In the genomic region with DNA sequence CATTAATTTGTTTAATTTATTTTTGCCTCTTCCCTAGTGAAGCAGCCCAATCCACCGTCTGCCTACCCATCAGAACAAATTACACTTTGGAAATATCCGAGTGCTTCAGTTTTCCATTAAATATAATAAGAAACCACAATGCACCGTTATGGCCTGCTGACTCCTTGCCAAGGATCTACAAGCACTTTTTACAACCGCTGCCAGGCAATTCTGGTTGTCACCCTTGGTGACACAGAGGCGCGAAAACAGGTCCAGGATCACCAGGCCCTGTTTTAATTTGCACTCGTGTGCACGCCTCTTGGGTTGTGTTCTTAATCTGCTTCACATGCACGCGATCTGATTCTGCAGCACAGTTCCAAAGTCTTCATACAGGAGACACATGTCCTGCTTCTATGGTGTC, we compare ENCODE assay signal across 30 cellular contexts. TPM values are rescaled to one million over a fixed set of nuclear protein-coding genes. Genes with fewer than 3 reads are reported as not detected.
"Had no signal": no experiment of that assay in that cellular context is flagged by ENCODE, and none has a peak within 500 bp of the region (broad histone marks: within the 10 kb centered on the region; RNA-seq: fewer than 3 reads in every experiment).

No MANE protein-coding gene starts in this region.

- H3K27me3 Mint-ChIP-seq: activated CD4-positive, alpha-beta memory T cell treated with anti-CD3 and anti-CD28 coated beads, Interleukin-2, amount 10 ng/mL, durations not matched to agents 7 days and 5 days; activated naive CD4-positive, alpha-beta T cell treated with anti-CD3 and anti-CD28 coated beads, Interleukin-2, amount 10 ng/mL, durations not matched to agents 7 days and 5 days; activated naive CD8-positive, alpha-beta T cell treated with anti-CD3 and anti-CD28 coated beads, Interleukin-2, amount 10 ng/mL, durations not matched to agents 7 days and 5 days; brain had no signal

- H3K4me3 Mint-ChIP-seq: activated CD4-positive, alpha-beta memory T cell treated with anti-CD3 and anti-CD28 coated beads, Interleukin-2, amount 10 ng/mL, durations not matched to agents 7 days and 5 days; activated CD4-positive, alpha-beta T cell treated with anti-CD3 and anti-CD28 coated beads for 36 hours; activated CD4-positive, alpha-beta T cell treated with anti-CD3 and anti-CD28 coated beads, Interleukin-2, amount 10 ng/mL, durations not matched to agents 24 days and 14 days; activated naive CD4-positive, alpha-beta T cell treated with anti-CD3 and anti-CD28 coated beads, Interleukin-2, amount 10 ng/mL, durations not matched to agents 7 days and 5 days; activated naive CD8-positive, alpha-beta T cell treated with anti-CD3 and anti-CD28 coated beads, Interleukin-2, amount 10 ng/mL, durations not matched to agents 7 days and 5 days; activated T-cell treated with anti-CD3 and anti-CD28 coated beads, Interleukin-2, amount 50 U/mL, for 24 hours; activated T-cell treated with anti-CD3 and anti-CD28 coated beads, Interleukin-2, amount 50 U/mL, for 72 hours; brain; central memory CD8-positive, alpha-beta T cell; effector memory CD8-positive, alpha-beta T cell had no signal

- ATAC-seq: activated CD4-positive, alpha-beta T cell treated with anti-CD3 and anti-CD28 coated beads for 36 hours; activated naive CD4-positive, alpha-beta T cell treated with anti-CD3 and anti-CD28 coated beads, Interleukin-2, amount 50 U/mL, for 72 hours; activated T-cell treated with anti-CD3 and anti-CD28 coated beads, Interleukin-2, amount 50 U/mL, for 72 hours; effector memory CD8-positive, alpha-beta T cell; gastroesophageal sphincter; heart right ventricle had no signal

- H3K4me1 ChIP-seq: ascending aorta, breast epithelium, esophagus muscularis mucosa, gastroesophageal sphincter, heart right ventricle had no signal

- DNase-seq: activated CD4-positive, alpha-beta memory T cell treated with anti-CD3 and anti-CD28 coated beads, Interleukin-2, amount 10 ng/mL, durations not matched to agents 7 days and 5 days; activated CD4-positive, alpha-beta T cell treated with anti-CD3 and anti-CD28 coated beads for 36 hours; activated CD4-positive, alpha-beta T cell treated with anti-CD3 and anti-CD28 coated beads, Interleukin-2, amount 10 ng/mL, durations not matched to agents 24 days and 14 days; activated CD4-positive, alpha-beta T cell treated with anti-CD3 and anti-CD28 coated beads, Interleukin-2, amount 50 U/mL, for 4 hours; activated CD4-positive, CD25-positive, alpha-beta regulatory T cell; activated CD4-positive, CD25-positive, alpha-beta regulatory T cell treated with anti-CD3 and anti-CD28 coated beads, Interleukin-2, amount 50 U/mL, for 72 hours; activated CD8-positive, alpha-beta memory T cell treated with anti-CD3 and anti-CD28 coated beads, Interleukin-2, amount 50 U/mL, for 48 hours; activated gamma-delta T cell; activated naive CD4-positive, alpha-beta T cell; activated naive CD4-positive, alpha-beta T cell treated with anti-CD3 and anti-CD28 coated beads, Interleukin-2, amount 10 ng/mL, durations not matched to agents 7 days and 5 days; activated naive CD8-positive, alpha-beta T cell treated with anti-CD3 and anti-CD28 coated beads, Interleukin-2, amount 10 ng/mL, durations not matched to agents 7 days and 5 days; activated T-cell treated with anti-CD3 and anti-CD28 coated beads for 4 hours; activated T-cell treated with anti-CD3 and anti-CD28 coated beads, Interleukin-2, amount 50 U/mL, for 24 hours; activated T-cell treated with anti-CD3 and anti-CD28 coated beads, Interleukin-2, amount 50 U/mL, for 72 hours; cortex of kidney; dermis blood vessel endothelial cell; effector CD4-positive, alpha-beta T cell; effector memory CD8-positive, alpha-beta T cell; erythroblast; foreskin melanocyte; heart right ventricle; T-helper 2 cell had no signal

- H3K36me3 ChIP-seq: ascending aorta, breast epithelium, esophagus muscularis mucosa, gastroesophageal sphincter, heart right ventricle had no signal

- H3K9me3 Mint-ChIP-seq: activated CD4-positive, alpha-beta memory T cell treated with anti-CD3 and anti-CD28 coated beads, Interleukin-2, amount 10 ng/mL, durations not matched to agents 7 days and 5 days; activated CD4-positive, alpha-beta T cell treated with anti-CD3 and anti-CD28 coated beads, Interleukin-2, amount 10 ng/mL, durations not matched to agents 24 days and 14 days; activated naive CD4-positive, alpha-beta T cell treated with anti-CD3 and anti-CD28 coated beads, Interleukin-2, amount 10 ng/mL, durations not matched to agents 7 days and 5 days; activated naive CD8-positive, alpha-beta T cell treated with anti-CD3 and anti-CD28 coated beads, Interleukin-2, amount 10 ng/mL, durations not matched to agents 7 days and 5 days; activated T-cell treated with anti-CD3 and anti-CD28 coated beads, Interleukin-2, amount 50 U/mL, for 24 hours had no signal

- H3K27ac Mint-ChIP-seq: activated CD4-positive, alpha-beta memory T cell treated with anti-CD3 and anti-CD28 coated beads, Interleukin-2, amount 10 ng/mL, durations not matched to agents 7 days and 5 days; activated CD4-positive, alpha-beta T cell treated with anti-CD3 and anti-CD28 coated beads for 36 hours; activated CD4-positive, alpha-beta T cell treated with anti-CD3 and anti-CD28 coated beads, Interleukin-2, amount 10 ng/mL, durations not matched to agents 24 days and 14 days; activated naive CD4-positive, alpha-beta T cell treated with anti-CD3 and anti-CD28 coated beads, Interleukin-2, amount 10 ng/mL, durations not matched to agents 7 days and 5 days; activated naive CD4-positive, alpha-beta T cell treated with anti-CD3 and anti-CD28 coated beads, Interleukin-2, amount 50 U/mL, for 72 hours; activated T-cell treated with anti-CD3 and anti-CD28 coated beads, Interleukin-2, amount 50 U/mL, for 24 hours; activated T-cell treated with anti-CD3 and anti-CD28 coated beads, Interleukin-2, amount 50 U/mL, for 72 hours; effector memory CD8-positive, alpha-beta T cell had no signal

- H3K27me3 ChIP-seq: ascending aorta, breast epithelium, gastroesophageal sphincter had no signal

- H3K27ac ChIP-seq: ascending aorta, breast epithelium, esophagus muscularis mucosa, gastroesophageal sphincter, heart right ventricle had no signal

- H3K4me1 Mint-ChIP-seq: activated CD4-positive, alpha-beta memory T cell treated with anti-CD3 and anti-CD28 coated beads, Interleukin-2, amount 10 ng/mL, durations not matched to agents 7 days and 5 days; activated CD4-positive, alpha-beta T cell treated with anti-CD3 and anti-CD28 coated beads for 36 hours; activated CD4-positive, alpha-beta T cell treated with anti-CD3 and anti-CD28 coated beads, Interleukin-2, amount 10 ng/mL, durations not matched to agents 24 days and 14 days; activated naive CD4-positive, alpha-beta T cell treated with anti-CD3 and anti-CD28 coated beads, Interleukin-2, amount 10 ng/mL, durations not matched to agents 7 days and 5 days; activated naive CD8-positive, alpha-beta T cell treated with anti-CD3 and anti-CD28 coated beads, Interleukin-2, amount 10 ng/mL, durations not matched to agents 7 days and 5 days; central memory CD8-positive, alpha-beta T cell had no signal

- H3K4me3 ChIP-seq: ascending aorta, breast epithelium, esophagus muscularis mucosa, gastroesophageal sphincter, heart right ventricle had no signal

- H3K36me3 Mint-ChIP-seq: activated naive CD4-positive, alpha-beta T cell treated with anti-CD3 and anti-CD28 coated beads, Interleukin-2, amount 10 ng/mL, durations not matched to agents 7 days and 5 days; activated naive CD8-positive, alpha-beta T cell treated with anti-CD3 and anti-CD28 coated beads, Interleukin-2, amount 10 ng/mL, durations not matched to agents 7 days and 5 days had no signal

RNA-seq across cellular contexts. Expression of a gene that starts 43.9 kb away (rescaled TPM):
- total RNA-seq: activated CD4-positive, alpha-beta memory T cell treated with anti-CD3 and anti-CD28 coated beads, Interleukin-2, amount 10 ng/mL, durations not matched to agents 7 days and 5 days; activated CD4-positive, alpha-beta T cell treated with anti-CD3 and anti-CD28 coated beads for 36 hours; activated CD4-positive, alpha-beta T cell treated with anti-CD3 and anti-CD28 coated beads, Interleukin-2, amount 10 ng/mL, durations not matched to agents 24 days and 14 days; activated naive CD4-positive, alpha-beta T cell treated with anti-CD3 and anti-CD28 coated beads, Interleukin-2, amount 50 U/mL, for 72 hours; activated naive CD8-positive, alpha-beta T cell treated with anti-CD3 and anti-CD28 coated beads, Interleukin-2, amount 10 ng/mL, durations not matched to agents 7 days and 5 days; activated T-cell treated with anti-CD3 and anti-CD28 coated beads, Interleukin-2, amount 50 U/mL, for 72 hours; ascending aorta; dermis blood vessel endothelial cell; T-helper 1 cell treated with Interleukin-12 subunit alpha and Interleukin-12 subunit beta and Interleukin-4 antibody, amounts not matched to agents 30 ng/mL and 1 ng/mL, for 36 hours had no signal
